Comparison of ENCODE assay signal across 1 cellular context in genomic region chr1:42482635-42483153, GRCh38.
TF ChIP-seq lines count a peak whose summit lies in the region.

No MANE protein-coding gene starts in this region.

TF ChIP-seq in H1, 55 proteins besides CTCF, POLR2A, EP300 and RAD21:
- TF ChIP-seq SRF (IDR thresholded peaks at IDR 0.05; ENCODE audit: low read depth, low read length) = no peak
- TF ChIP-seq TCF12 (IDR thresholded peaks at IDR 0.05; ENCODE audit: low read depth, low read length) = no peak
- no peak for TF ChIP-seq HDAC6 (IDR thresholded peaks at IDR 0.05; ENCODE audit: low read depth, low read length)
- no peak for TF ChIP-seq HDAC2 (IDR thresholded peaks at IDR 0.05; ENCODE audit: borderline replicate concordance in 1 of 2, low read depth in 2 of 2, low read length in 2 of 2)
- no peak for TF ChIP-seq JUN (IDR thresholded peaks at IDR 0.05; ENCODE audit: low read depth, low read length)
- no peak for TF ChIP-seq TBP (IDR thresholded peaks at IDR 0.05; ENCODE audit: low read depth, low read length)
- TF ChIP-seq CEBPB (IDR thresholded peaks at IDR 0.05; ENCODE audit: low read depth, low read length) = no peak
- TF ChIP-seq ATF3 (IDR thresholded peaks at IDR 0.05; ENCODE audit: insufficient read depth, low read depth, low read length) = no peak
TF ChIP-seq in H1: peak in this region for 0.
